ENCODE assay signal across 1 cellular context in genomic region chr2:32627901-32628645, GRCh38.
TF ChIP-seq lines count a peak whose summit lies in the region.

Gene TTC27 (plus strand): TSS chr2:32628050. CDS start chr2:32628293, 243 bp downstream.

TF ChIP-seq in SK-N-SH, 30 proteins besides CTCF, POLR2A, EP300 and RAD21 (continued from another document):
- TF ChIP-seq MEF2A (IDR thresholded peaks at IDR 0.05; ENCODE audit: borderline replicate concordance, low read depth) (no peak), EZH2phosphoT487 (IDR thresholded peaks at IDR 0.05; ENCODE audit: borderline replicate concordance, low read depth) (no peak), RFX5 (IDR thresholded peaks at IDR 0.05; ENCODE audit: low read length) (no peak), FOSL2 (IDR thresholded peaks at IDR 0.05; ENCODE audit: borderline replicate concordance, low read depth) (0 out of 2 replicates have a peak, but pooled peaks have one; percentile 3), CHD2 (IDR thresholded peaks at IDR 0.05; ENCODE audit: low read length, partially characterized antibody) (peak; percentile 61), NRF1 (IDR thresholded peaks at IDR 0.05; ENCODE audit: low read depth, low read length) (no peak)
- TF ChIP-seq, protein P1, sequence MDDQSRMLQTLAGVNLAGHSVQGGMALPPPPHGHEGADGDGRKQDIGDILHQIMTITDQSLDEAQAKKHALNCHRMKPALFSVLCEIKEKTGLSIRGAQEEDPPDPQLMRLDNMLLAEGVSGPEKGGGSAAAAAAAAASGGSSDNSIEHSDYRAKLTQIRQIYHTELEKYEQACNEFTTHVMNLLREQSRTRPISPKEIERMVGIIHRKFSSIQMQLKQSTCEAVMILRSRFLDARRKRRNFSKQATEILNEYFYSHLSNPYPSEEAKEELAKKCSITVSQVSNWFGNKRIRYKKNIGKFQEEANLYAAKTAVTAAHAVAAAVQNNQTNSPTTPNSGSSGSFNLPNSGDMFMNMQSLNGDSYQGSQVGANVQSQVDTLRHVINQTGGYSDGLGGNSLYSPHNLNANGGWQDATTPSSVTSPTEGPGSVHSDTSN (IDR thresholded peaks at IDR 0.05): no peak; the same call in 1 of the 2 replicates
